13 cellular contexts compared by ENCODE assay signal in genomic region chr1:150536836-150537731, GRCh38. TPM values are rescaled to one million over a fixed set of nuclear protein-coding genes. Genes with fewer than 3 reads are reported as not detected.
DNase-seq lines count a peak whose midpoint lies in the region; ATAC-seq and TF ChIP-seq lines count a peak whose summit lies in the region.
"Had no signal": no experiment of that assay in that cellular context is flagged by ENCODE, and none has a peak within 500 bp of the region (broad histone marks: within the 10 kb centered on the region; RNA-seq: fewer than 3 reads in every experiment).

No MANE protein-coding gene starts in this region.

- no peak for TF ChIP-seq CTCF in Caco-2 (IDR thresholded peaks at IDR 0.05; ENCODE audit: insufficient read depth in 1 of 2, low read depth in 1 of 2, low read length in 1 of 2, severe bottlenecking in 1 of 2, unreplicated experiment in 1 of 2)
- no peak for TF ChIP-seq CTCF in esophagus muscularis mucosa (IDR thresholded peaks at IDR 0.05)
- no peak for TF ChIP-seq CTCF in psoas muscle (IDR thresholded peaks at IDR 0.05)
- TF ChIP-seq CTCF in H9 (conservative IDR thresholded peaks at IDR 0.05): no peak

- intact Hi-C loops in Caco-2 (cut with micrococcal nuclease; ENCODE audit: unreplicated experiment): no loop called here
- intact Hi-C loops in esophagus muscularis mucosa (cut with DNase I): loop anchor here (10.0 kb wide), 1 partner anchor 172 kb away; the partner anchor contains the start of gene RPRD2
- intact Hi-C loops in psoas muscle (cut with DNase I): no loop called here
- intact Hi-C loops in sciatic nerve (cut with DNase I): no loop called here

- H3K14ac ChIP-seq in H9 (ENCODE audit: insufficient read depth, low read length): no peak overlapping the region

- H2AK5ac ChIP-seq in H9 (ENCODE audit: insufficient read length, low read length): no peak overlapping the region

- TF ChIP-seq EP300 in esophagus muscularis mucosa (IDR thresholded peaks at IDR 0.05): no peak

- WGBS in esophagus muscularis mucosa: 94% methylated on average over 10 of the region's 12 CpGs
- 91 to 95% (median 94%) methylated on average over 12 of the region's 12 CpGs for WGBS in psoas muscle, 3 donors
- no CpG with 5 or more reads among the region's 12 CpGs for WGBS in H9 (ENCODE audit: extremely low coverage, insufficient read length, low lambda C conversion rate)

- H2AFZ ChIP-seq in H9 (ENCODE audit: low read length): no peak overlapping the region

- no peak overlapping the region for H2BK120ac ChIP-seq in H9 (ENCODE audit: low read depth, low read length, poor library complexity, severe bottlenecking)

- peak overlapping the region; percentile 85 for H3K27ac Mint-ChIP-seq in Caco-2 (ENCODE audit: unreplicated experiment)
- 0 out of 7 replicates have a peak overlapping the region, but pooled peaks of 1 of the 3 experiments have one; percentile 55 for H3K27ac Mint-ChIP-seq in H9

- H3K4ac ChIP-seq in H9 (ENCODE audit: low read depth, low read length): no peak overlapping the region

- no peak overlapping the region for H3T11ph ChIP-seq in H9 (ENCODE audit: low read length)

- no peak overlapping the region for H3K4me2 ChIP-seq in H9 (ENCODE audit: insufficient read depth, insufficient read length, low read length)

- H3K56ac ChIP-seq in H9 (ENCODE audit: insufficient read length, low read depth, low read length): no peak overlapping the region

- POLR2A ChIA-PET in Caco-2 (lab: Charles Lee): interaction anchor here (0.8 to 1.2 kb wide), 3 partner anchors 11 to 21 kb away, joined by 3 to 4 read pairs (median 4); partner anchors contain the start of gene FALEC

- H4K8ac ChIP-seq in H9 (replicated peaks; ENCODE audit: insufficient read length, low read depth, low read length): no peak overlapping the region

- no peak overlapping the region for H2BK12ac ChIP-seq in H9 (ENCODE audit: insufficient read length, low read depth, low read length)

- H3K79me2 ChIP-seq in H9 (ENCODE audit: insufficient read depth, low read length): no peaks in the 10 kb centered on the region

- no peak for TF ChIP-seq POLR2A in esophagus muscularis mucosa (IDR thresholded peaks at IDR 0.05; ENCODE audit: low read depth)

- no peak overlapping the region for H3K23ac ChIP-seq in H9 (ENCODE audit: insufficient read length, low read depth, low read length)

- no peak overlapping the region for H3K18ac ChIP-seq in H9 (ENCODE audit: insufficient read length, low read depth, low read length)

- BruUV-seq in Caco-2 (replicated peaks; lab: Mats Ljungman, UMichigan): no TSS peak

- H3K27me3 Mint-ChIP-seq in Caco-2 (ENCODE audit: insufficient read depth, unreplicated experiment) (no peaks in the 10 kb centered on the region), H9 (ENCODE audit: low read depth) (no peaks in the 10 kb centered on the region)

- H3K27ac ChIP-seq in esophagus muscularis mucosa (replicated peaks in 1 of 4) (peak overlapping the region; percentile 70 to 86 (median 72)), psoas muscle (peak overlapping the region; percentile 83), H9 (ENCODE audit: insufficient read length, low read depth, low read length) (no peak overlapping the region)
- H3K27ac ChIP-seq: HL-60 had no signal

- DNase-seq in Caco-2: no peak
- no peak for DNase-seq in NT2/D1 (ENCODE audit: low read depth, low spot score)
- no peak for DNase-seq in esophagus muscularis mucosa (ENCODE audit: extremely low spot score)
- no peak for DNase-seq in psoas muscle
- no peak for DNase-seq in sciatic nerve (ENCODE audit: low spot score)
- no peak for DNase-seq in stimulated activated CD4-positive, alpha-beta T cell treated with anti-CD3 and anti-CD28 coated beads, Interleukin-12 subunit alpha, Interleukin-12 subunit beta, amount 100 ng/mL, for 4 hours
- DNase-seq in H9: no peak
- DNase-seq: activated naive CD4-positive, alpha-beta T cell treated with Interleukin-2 at 50 U/mL for 16 hours; MM.1S; NK-92 treated with Interleukin-12 subunit alpha and Interleukin-12 subunit beta, amount 100 ng/mL, for 24 hours had no signal

- H3K36me3 ChIP-seq in Caco-2 (ENCODE audit: control insufficient read depth, insufficient read depth, low read length) (no peaks in the 10 kb centered on the region), NT2/D1 (ENCODE audit: insufficient read depth, insufficient read length, low read length) (no peaks in the 10 kb centered on the region), esophagus muscularis mucosa (no peaks in the 10 kb centered on the region), psoas muscle (ENCODE audit: insufficient read depth in 1 of 2, low read depth in 1 of 2) (no peaks in the 10 kb centered on the region)

- H2BK15ac ChIP-seq in H9 (ENCODE audit: low read depth, low read length): no peak overlapping the region

- no peak overlapping the region for H2BK5ac ChIP-seq in H9 (ENCODE audit: insufficient read length, low read length)

- H3K9me3 Mint-ChIP-seq in Caco-2 (ENCODE audit: unreplicated experiment) (no peaks in the 10 kb centered on the region), H9 (no peaks in the 10 kb centered on the region)

- H3K4me1 Mint-ChIP-seq in Caco-2 (ENCODE audit: low read depth, unreplicated experiment) (peaks cover 56% of the 10 kb centered on the region), H9 (peaks cover 14 to 29% of the 10 kb centered on the region in 2 experiments)

- no peak overlapping the region for H4K91ac ChIP-seq in H9 (ENCODE audit: insufficient read length, low read depth, low read length)

- no peaks in the 10 kb centered on the region for H3K23me2 ChIP-seq in H9 (ENCODE audit: insufficient read length, low read depth, low read length, poor library complexity, severe bottlenecking)

- H3K79me1 ChIP-seq in H9 (ENCODE audit: insufficient read depth, low read depth, low read length, poor library complexity, severe bottlenecking): no peaks in the 10 kb centered on the region

- CTCF ChIA-PET in Caco-2 (lab: Charles Lee): interaction anchor here (0.6 to 1.6 kb wide), 5 partner anchors 16 to 324 kb away, joined by 3 to 5 read pairs (median 3); no protein-coding TSS in a partner anchor

- H3K4me1 ChIP-seq in Caco-2 (peaks cover 59% of the 10 kb centered on the region), NT2/D1 (ENCODE audit: insufficient read depth, insufficient read length) (peaks cover 30% of the 10 kb centered on the region), esophagus muscularis mucosa (peaks cover 21 to 66% (median 56%) of the 10 kb centered on the region in 4 donors), psoas muscle (peaks cover 22% of the 10 kb centered on the region), H9 (ENCODE audit: insufficient read depth, low read length) (no peaks in the 10 kb centered on the region; the same call in 1 of the 2 replicates)

- no peaks in the 10 kb centered on the region for H4K20me1 ChIP-seq in H9 (ENCODE audit: control insufficient read depth, insufficient read depth, insufficient read length)

- H3K4me3 Mint-ChIP-seq in Caco-2 (ENCODE audit: unreplicated experiment) (no peak overlapping the region), H9 (no peak overlapping the region)

- ATAC-seq in psoas muscle (no peak), HG03280 (IDR thresholded peaks at IDR 0.05; ENCODE audit: unreplicated experiment) (no peak), sciatic nerve (no peak)

- H4K5ac ChIP-seq in H9 (ENCODE audit: insufficient read length, low read depth, low read length): no peak overlapping the region

- H3K36me3 Mint-ChIP-seq in Caco-2 (ENCODE audit: insufficient read depth, unreplicated experiment) (peaks cover 17% of the 10 kb centered on the region), H9 (ENCODE audit: insufficient read depth in 1 of 3, low read depth in 3 of 3) (no peaks in the 10 kb centered on the region)

- no peaks in the 10 kb centered on the region for H3K9me3 ChIP-seq in Caco-2
- H3K9me3 ChIP-seq in NT2/D1 (ENCODE audit: insufficient read depth, low read length): no peaks in the 10 kb centered on the region
- H3K9me3 ChIP-seq in esophagus muscularis mucosa: no peaks in the 10 kb centered on the region
- H3K9me3 ChIP-seq in psoas muscle: no peaks in the 10 kb centered on the region
- H3K9me3 ChIP-seq in H9 (ENCODE audit: control insufficient read depth, low read depth, low read length): no peaks in the 10 kb centered on the region

- no peaks in the 10 kb centered on the region for H3K27me3 ChIP-seq in Caco-2 (replicated peaks; ENCODE audit: control insufficient read depth, insufficient read depth, low read length)
- no peaks in the 10 kb centered on the region for H3K27me3 ChIP-seq in NT2/D1 (ENCODE audit: insufficient read depth, insufficient read length)
- H3K27me3 ChIP-seq in esophagus muscularis mucosa: no peaks in the 10 kb centered on the region
- H3K27me3 ChIP-seq in psoas muscle (ENCODE audit: insufficient read depth in 3 of 3, low read length in 2 of 3): no peaks in the 10 kb centered on the region
- no peaks in the 10 kb centered on the region for H3K27me3 ChIP-seq in H9 (ENCODE audit: insufficient read depth, low read length)

- H3K9ac ChIP-seq in NT2/D1 (ENCODE audit: insufficient read length, low read depth) (peak overlapping the region; percentile 43), H9 (ENCODE audit: extremely low read depth, insufficient read length, low read length) (no peak overlapping the region)

- no peak overlapping the region for H2BK20ac ChIP-seq in H9 (ENCODE audit: low read depth, low read length, poor library complexity, severe bottlenecking)

- no peak overlapping the region for H3K4me3 ChIP-seq in Caco-2 (ENCODE audit: low read depth, low read length)
- no peak overlapping the region for H3K4me3 ChIP-seq in NT2/D1 (ENCODE audit: insufficient read length, low read depth)
- H3K4me3 ChIP-seq in esophagus muscularis mucosa: no peak overlapping the region
- H3K4me3 ChIP-seq in psoas muscle: no peak overlapping the region

RNA-seq across cellular contexts. Expression of gene ADAMTSL4, which starts 12.1 kb away (rescaled TPM):
- 16.1 and 17.6 TPM in 2 replicates for total RNA-seq in Caco-2 (2022)
- 10 to 100 TPM; 33.6 to 86.1 (median 48.2) TPM for total RNA-seq in esophagus muscularis mucosa
- total RNA-seq in psoas muscle: 100 to 1,000 TPM in 1 of 4 donors, 10 to 100 TPM in 3; 17.1 to 109 (median 31.6) TPM
- 10 to 100 TPM in 2 of 3 donors, 1 to 10 TPM in 1; 7.4 to 32.6 (median 20.4) TPM for polyA plus RNA-seq in psoas muscle
- total RNA-seq in sciatic nerve: 70.2 TPM
- total RNA-seq in H9 (2021): 4.6 and 6.1 TPM in 2 replicates

RNA-seq across cellular contexts. Expression of gene FALEC, which starts 21.5 kb away (rescaled TPM):
- total RNA-seq in Caco-2 (2022) (0.59 and 0.63 TPM in 2 replicates), esophagus muscularis mucosa (not detected), psoas muscle (not detected), sciatic nerve (not detected), H9 (2021) (not detected in 2 replicates)
- 1 to 10 TPM in 1 of 3 donors, under 1 TPM in 2; 0.38 to 1.2 (median 0.39) TPM for polyA plus RNA-seq in psoas muscle
- total RNA-seq: myocyte had no signal

RNA-seq across cellular contexts. Expression of gene ECM1, which starts 29.2 kb away (rescaled TPM):
- total RNA-seq in Caco-2 (2022): 0.95 and 2.4 TPM in 2 replicates
- 10 to 100 TPM; 17.4 to 32.9 (median 18.6) TPM for total RNA-seq in esophagus muscularis mucosa
- total RNA-seq in psoas muscle: 1 to 10 TPM; 2.9 to 4.6 (median 4.1) TPM
- polyA plus RNA-seq in psoas muscle: 1 to 10 TPM; 1.8 to 8.5 (median 2.7) TPM
- total RNA-seq in sciatic nerve: 19.7 TPM
- total RNA-seq in H9 (2021): 0.88 and 1.4 TPM in 2 replicates

RNA-seq across cellular contexts. Expression of gene MCL1, which starts 42.3 kb away (rescaled TPM):
- total RNA-seq in Caco-2 (2022) (130 and 134 TPM in 2 replicates), esophagus muscularis mucosa (100 to 1,000 TPM; 192 to 460 (median 255) TPM), psoas muscle (100 to 1,000 TPM; 101 to 192 (median 129) TPM), sciatic nerve (214 TPM), H9 (2021) (247 and 250 TPM in 2 replicates)
- polyA plus RNA-seq in psoas muscle: 100 to 1,000 TPM in 2 of 3 donors, 10 to 100 TPM in 1; 97.2 to 179 (median 108) TPM

RNA-seq across cellular contexts. Expression of gene TARS2, which starts 49.9 kb away (rescaled TPM):
- total RNA-seq in Caco-2 (2022) (26.8 and 30.6 TPM in 2 replicates), esophagus muscularis mucosa (10 to 100 TPM in 3 of 4 donors, 1 to 10 TPM in 1; 5.8 to 19.4 (median 12.8) TPM), psoas muscle (10 to 100 TPM; 20.8 to 44.5 (median 32.9) TPM), sciatic nerve (22.4 TPM), H9 (2021) (36.5 and 38.8 TPM in 2 replicates)
- 10 to 100 TPM in 2 of 3 donors, 1 to 10 TPM in 1; 9.6 to 24.0 (median 13.5) TPM for polyA plus RNA-seq in psoas muscle
